Comparison of ENCODE assay signal across 23 cellular contexts in the genomic region with DNA sequence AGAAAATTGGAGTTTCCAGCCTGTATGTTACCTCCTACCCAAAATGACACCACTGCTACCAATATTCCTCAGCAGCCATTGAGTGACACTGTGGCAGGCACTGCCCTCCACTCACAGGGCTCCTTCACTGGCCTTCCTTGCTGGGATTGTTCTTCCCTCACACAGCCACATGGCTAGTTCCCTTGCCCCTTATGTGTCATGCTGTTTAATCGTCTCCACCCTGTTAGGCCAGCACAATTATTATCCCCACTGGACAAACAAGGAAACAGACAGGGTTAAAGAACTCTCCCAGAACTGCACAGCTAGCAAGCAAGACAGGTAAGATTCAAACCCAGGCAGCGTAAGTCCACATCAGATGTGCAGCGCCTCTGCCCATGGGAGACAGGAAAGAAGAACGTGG.
"Had no signal": no experiment of that assay in that cellular context is flagged by ENCODE, and none has a peak within 500 bp of the region (broad histone marks: within the 10 kb centered on the region; RNA-seq: fewer than 3 reads in every experiment).

No MANE protein-coding gene starts in this region.

- H3K4me3 ChIP-seq: gastrocnemius medialis, hepatocyte, left lung, lung, pancreas, prostate gland, skin epidermis, stomach, suprapubic skin, tibial nerve had no signal

- DNase-seq: activated CD4-positive, alpha-beta T cell treated with anti-CD3 and anti-CD28 coated beads for 4 hours; activated CD4-positive, alpha-beta T cell treated with anti-CD3 and anti-CD28 coated beads, Interleukin-2, amount 50 U/mL, for 4 hours; activated T-cell treated with anti-CD3 and anti-CD28 coated beads, Interleukin-2, amount 50 U/mL, for 4 hours; dermis blood vessel endothelial cell; effector CD4-positive, alpha-beta T cell; gastrocnemius medialis; glutamatergic neuron; left lung; mesendoderm; pancreas; stimulated activated CD4-positive, alpha-beta T cell treated with anti-CD3 and anti-CD28 coated beads, Interleukin-4, amount 100 ng/mL, for 4 hours; stimulated activated CD8-positive, alpha-beta memory T cell treated with anti-CD3 and anti-CD28 coated beads, Interleukin-4, amount 100 ng/mL, for 48 hours; stimulated activated naive B cell treated with anti-CD40 and anti-IgM and Interleukin-4, amounts not matched to agents 10 μg/mL and 1 μg/mL and 100 μg/mL, for 72 hours; stomach had no signal

- H3K36me3 ChIP-seq: gastrocnemius medialis, left lung, pancreas, prostate gland, stomach, suprapubic skin, tibial nerve had no signal

- H3K4me1 ChIP-seq: gastrocnemius medialis, left lung, pancreas, prostate gland, stomach, suprapubic skin, tibial nerve had no signal

- H3K27ac ChIP-seq: epithelial cell of prostate, gastrocnemius medialis, hepatocyte, left lung, pancreas, prostate gland, stomach, suprapubic skin, tibial nerve, VCaP had no signal

- ATAC-seq: activated T-cell treated with anti-CD3 and anti-CD28 coated beads, Interleukin-2, amount 50 U/mL, for 4 hours; gastrocnemius medialis; left lung; pancreas; sciatic nerve; stimulated activated naive B cell treated with anti-CD40 and anti-IgM and Interleukin-4, amounts not matched to agents 10 μg/mL and 1 μg/mL and 100 μg/mL, for 72 hours had no signal

- H3K9me3 ChIP-seq: gastrocnemius medialis, left lung, pancreas, prostate gland, stomach, suprapubic skin, tibial nerve had no signal

- H3K27me3 ChIP-seq: gastrocnemius medialis, hepatocyte, left lung, pancreas, stomach, suprapubic skin, tibial nerve had no signal
